Comparison of ENCODE assay signal across 8 cellular contexts in the genomic region with DNA sequence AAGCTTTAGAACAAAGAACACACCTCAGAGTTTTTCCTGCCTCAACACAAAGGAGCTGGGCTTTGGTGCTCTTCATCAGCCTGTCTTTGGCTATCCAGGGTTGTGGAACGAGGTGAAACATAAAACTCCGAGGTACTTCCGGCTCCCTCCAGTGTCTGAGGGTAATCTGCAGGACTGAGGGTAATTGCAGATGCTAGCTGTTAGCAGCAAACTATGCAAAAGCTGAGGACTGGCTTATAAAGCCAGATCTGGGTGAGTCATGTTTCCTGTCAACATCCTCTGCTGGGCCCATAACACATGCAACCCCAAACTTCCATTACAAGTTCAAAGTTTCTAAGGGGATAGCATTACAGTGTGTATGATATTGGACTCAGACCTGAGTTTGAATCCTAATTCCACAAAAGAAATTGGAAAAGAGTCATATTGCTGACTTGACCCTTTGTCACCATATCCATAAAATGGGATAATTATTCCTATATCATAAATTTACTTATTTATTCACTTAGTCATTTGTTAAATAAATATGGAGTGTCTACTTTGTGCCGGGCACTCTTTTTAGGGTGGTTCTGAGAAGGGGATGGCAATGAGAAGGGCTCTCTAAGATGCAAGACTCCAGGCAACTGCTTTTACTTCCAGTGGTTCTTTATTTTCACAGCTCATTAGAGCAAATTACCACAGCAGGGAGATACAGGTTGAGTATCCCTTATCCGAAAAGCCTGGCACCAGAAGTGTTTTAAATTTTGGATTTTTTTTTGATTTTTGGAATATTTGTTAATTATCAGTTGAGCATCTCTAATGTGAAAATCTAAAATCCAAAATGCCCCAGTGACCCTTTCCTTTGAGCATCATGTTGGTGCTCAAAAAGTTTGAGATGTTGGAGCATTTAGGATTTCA. TPM values are rescaled to one million over a fixed set of nuclear protein-coding genes. Genes with fewer than 3 reads are reported as not detected.
A peak's percentile ranks its signal among the peaks of the same experiment; 100 is the strongest.
DNase-seq lines count a peak whose midpoint lies in the region; ATAC-seq and TF ChIP-seq lines count a peak whose summit lies in the region.

No MANE protein-coding gene starts in this region.

- intact Hi-C loops in tibial artery (cut with DNase I; ENCODE audit: low total_unique reads) = no loop called here

- peaks cover 20% of the 10 kb centered on the region for H3K79me2 ChIP-seq in Karpas-422 (ENCODE audit: low read length)

- no peaks in the 10 kb centered on the region for H3K27me3 Mint-ChIP-seq in mesothelial cell of epicardium (ENCODE audit: low read depth)

- H3K4me3 ChIP-seq in Karpas-422 (ENCODE audit: low read length) = peak overlapping the region; percentile 66
- no peak overlapping the region for H3K4me3 ChIP-seq in tibial artery

- no peak overlapping the region for H3K4me3 Mint-ChIP-seq in mesothelial cell of epicardium

- peaks cover 2% of the 10 kb centered on the region for H3K36me3 Mint-ChIP-seq in mesothelial cell of epicardium

- no peaks in the 10 kb centered on the region for H3K9me3 Mint-ChIP-seq in mesothelial cell of epicardium

- H2AFZ ChIP-seq in Karpas-422 (ENCODE audit: low read length) = no peak overlapping the region

- H3K9me3 ChIP-seq in ES-I3 (ENCODE audit: control insufficient read depth, insufficient read depth, low read length) (no peaks in the 10 kb centered on the region), Karpas-422 (ENCODE audit: low read length) (no peaks in the 10 kb centered on the region), tibial artery (no peaks in the 10 kb centered on the region)

- H3K27ac ChIP-seq in Karpas-422 (ENCODE audit: low read length) (peak overlapping the region; percentile 99), tibial artery (peak overlapping the region; percentile 93 to 95)

- peak overlapping the region; percentile 86 for H3K4me2 ChIP-seq in Karpas-422 (ENCODE audit: low read depth, low read length, poor library complexity, severe bottlenecking)

- ATAC-seq in GM21529 (IDR thresholded peaks at IDR 0.05; ENCODE audit: unreplicated experiment) = peak; percentile 40
- ATAC-seq in HG02840 (IDR thresholded peaks at IDR 0.05; ENCODE audit: low FRiP score, unreplicated experiment) = no peak

- H3K9ac ChIP-seq in ES-I3 (ENCODE audit: low read depth, low read length) (0 out of 2 replicates have a peak overlapping the region, but pooled peaks have one; percentile 14), Karpas-422 (ENCODE audit: low read length) (peak overlapping the region; percentile 88)

- H3K27me3 ChIP-seq in Karpas-422 (ENCODE audit: low read length) = no peaks in the 10 kb centered on the region
- no peaks in the 10 kb centered on the region for H3K27me3 ChIP-seq in tibial artery

- H4K20me1 ChIP-seq in Karpas-422 (ENCODE audit: insufficient read depth, low read depth, low read length) = no peaks in the 10 kb centered on the region

- peaks cover 18% of the 10 kb centered on the region for H3K4me1 Mint-ChIP-seq in mesothelial cell of epicardium

- H3K4me1 ChIP-seq in ES-I3 (ENCODE audit: insufficient read depth, low read length) (peaks cover 19% of the 10 kb centered on the region), Karpas-422 (ENCODE audit: low read length) (peaks cover 67% of the 10 kb centered on the region), tibial artery (peaks cover 0 to 37% (median 4%) of the 10 kb centered on the region in 4 donors)

- TF ChIP-seq CTCF in mesothelial cell of epicardium (IDR thresholded peaks at IDR 0.05; ENCODE audit: unreplicated experiment) (no peak), tibial artery (IDR thresholded peaks at IDR 0.05) (no peak)

- peak overlapping the region; percentile 99 for H3K27ac Mint-ChIP-seq in mesothelial cell of epicardium

- no peaks in the 10 kb centered on the region for H3K9me2 ChIP-seq in Karpas-422 (replicated peaks; ENCODE audit: insufficient read depth, low read length)

- no peaks in the 10 kb centered on the region for H3K36me3 ChIP-seq in ES-I3 (ENCODE audit: insufficient read depth, low read length)
- H3K36me3 ChIP-seq in Karpas-422 (ENCODE audit: insufficient read depth, low read length) = no peaks in the 10 kb centered on the region
- H3K36me3 ChIP-seq in tibial artery = no peaks in the 10 kb centered on the region

- peak; percentile 96 for DNase-seq in Karpas-422
- peak; percentile 65 for DNase-seq in activated CD4-positive, alpha-beta T cell treated with anti-CD3 and anti-CD28 coated beads for 1 hour
- DNase-seq in dermis blood vessel endothelial cell = peak; percentile 93
- DNase-seq in mesothelial cell of epicardium (ENCODE audit: low spot score in 2 of 2, unreplicated experiment in 2 of 2) = no peak
- DNase-seq in tibial artery = peak in 1 of 2 donors; percentile 66

RNA-seq across cellular contexts. Expression of a gene that starts 9.5 kb away (rescaled TPM):
- 22.7 and 26.0 TPM in 2 replicates for total RNA-seq in Karpas-422 (2014; rRNA removed; shearing (Covaris generic); ENCODE audit: low replicate concordance)
- total RNA-seq in dermis blood vessel endothelial cell = 12.8 and 14.1 TPM in 2 replicates
- 16.2 to 19.6 TPM (median 17.5 TPM) in 3 replicates for total RNA-seq in mesothelial cell of epicardium

RNA-seq across cellular contexts. Expression of a gene that starts 15.5 kb away (rescaled TPM):
- total RNA-seq in Karpas-422 (2014; rRNA removed; shearing (Covaris generic); ENCODE audit: low replicate concordance) = 2,186 and 3,959 TPM in 2 replicates
- total RNA-seq in dermis blood vessel endothelial cell = 2,080 and 4,706 TPM in 2 replicates
- 237 to 256 TPM (median 240 TPM) in 3 replicates for total RNA-seq in mesothelial cell of epicardium

RNA-seq across cellular contexts. Expression of a gene that starts 15.7 kb away (rescaled TPM):
- total RNA-seq in Karpas-422 (2014; rRNA removed; shearing (Covaris generic); ENCODE audit: low replicate concordance) = 1.0 and 5.0 TPM in 2 replicates
- total RNA-seq in dermis blood vessel endothelial cell = 0.09 and 0.17 TPM in 2 replicates
- 0.66 to 1.3 TPM (median 1.1 TPM) in 3 replicates for total RNA-seq in mesothelial cell of epicardium

Comparison
In these comparisons a context has a peak if more than half of its experiments do, and no peak if none do; other contexts are left out.
1. DNase-seq: peak in Karpas-422 (single experiment), activated CD4-positive, alpha-beta T cell treated with anti-CD3 and anti-CD28 coated beads for 1 hour (single experiment) and dermis blood vessel endothelial cell (single experiment); none in mesothelial cell of epicardium (0 of 2).